ENCODE assay signal across 8 cellular contexts in the genomic region with DNA sequence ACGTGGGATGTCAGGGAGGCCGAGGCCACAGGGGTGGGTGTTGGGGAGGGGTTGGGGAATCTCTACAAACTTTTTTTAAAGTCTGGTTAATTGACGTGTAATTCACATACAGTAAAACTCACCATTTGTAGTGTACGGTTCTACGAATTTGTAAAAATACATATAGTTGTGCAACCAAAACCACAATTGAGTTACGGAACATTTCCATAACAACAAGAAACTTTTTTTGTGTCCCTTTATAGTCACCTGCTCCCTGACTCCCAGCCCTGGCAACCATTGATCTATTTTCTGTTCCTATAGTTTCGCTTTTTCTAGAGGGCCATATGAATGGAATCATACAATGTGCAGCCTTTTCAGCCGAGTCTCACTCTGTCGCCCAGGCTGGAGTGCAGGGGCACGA. TPM values are rescaled to one million over a fixed set of nuclear protein-coding genes. Genes with fewer than 3 reads are reported as not detected.
"Had no signal": no experiment of that assay in that cellular context is flagged by ENCODE, and none has a peak within 500 bp of the region (broad histone marks: within the 10 kb centered on the region; RNA-seq: fewer than 3 reads in every experiment).

No MANE protein-coding gene starts in this region.

RNA-seq across cellular contexts. Expression of a gene that starts 2.9 kb away (rescaled TPM):
- total RNA-seq: mammary epithelial cell, occipital lobe had no signal
- polyA plus RNA-seq: keratinocyte, mammary epithelial cell had no signal

RNA-seq across cellular contexts. Expression of a gene that starts 4.8 kb away (rescaled TPM):
- total RNA-seq: cardiac septum, esophagus muscularis mucosa, left lobe of liver, mammary epithelial cell, mononuclear cell, occipital lobe, posterior vena cava had no signal
- polyA plus RNA-seq: keratinocyte, mammary epithelial cell had no signal
